24 cellular contexts compared by ENCODE assay signal in the genomic region with DNA sequence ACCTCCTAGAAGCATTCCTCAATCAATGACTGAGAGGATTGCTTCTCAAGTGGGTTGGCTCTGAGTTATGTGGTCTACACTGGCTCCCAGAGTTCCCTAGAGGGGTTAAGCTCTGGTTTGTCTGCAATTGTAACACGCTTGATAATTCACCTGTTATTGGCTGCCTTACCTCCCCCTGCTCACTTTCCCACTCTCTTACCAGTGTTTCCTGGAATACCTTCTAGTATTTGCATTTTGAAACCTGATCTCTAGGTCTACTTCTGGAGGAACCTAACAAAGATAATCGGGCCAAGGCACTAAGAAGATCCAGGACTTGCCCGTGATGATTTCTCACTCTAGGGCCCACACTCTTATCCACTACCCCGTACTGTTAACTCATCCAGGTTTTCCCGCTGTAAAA.
DNase-seq lines count a peak whose midpoint lies in the region; ATAC-seq and TF ChIP-seq lines count a peak whose summit lies in the region.
"Had no signal": no experiment of that assay in that cellular context is flagged by ENCODE, and none has a peak within 500 bp of the region (broad histone marks: within the 10 kb centered on the region; RNA-seq: fewer than 3 reads in every experiment).

No MANE protein-coding gene starts in this region.

- no peak for TF ChIP-seq CTCF in CD4-positive, alpha-beta T cell (IDR thresholded peaks at IDR 0.05)

- POLR2A ChIA-PET in CD4-positive, alpha-beta T cell (lab: Charles Lee) = interaction anchor here (0.9 to 2.3 kb wide), 5 partner anchors 8 to 225 kb away, joined by 3 to 8 read pairs (median 3); no protein-coding TSS in a partner anchor

- no peaks in the 10 kb centered on the region for H3K27me3 Mint-ChIP-seq in T-helper 17 cell
- H3K27me3 Mint-ChIP-seq in stimulated activated naive B cell treated with anti-CD40 and anti-IgM and Interleukin-4, amounts not matched to agents 10 μg/mL and 1 μg/mL and 100 μg/mL, for 72 hours = no peaks in the 10 kb centered on the region
- no peaks in the 10 kb centered on the region for H3K27me3 Mint-ChIP-seq in CD4-positive, alpha-beta T cell
- H3K27me3 Mint-ChIP-seq: activated CD4-positive, alpha-beta T cell treated with anti-CD3 and anti-CD28 coated beads for 36 hours; activated naive CD4-positive, alpha-beta T cell treated with anti-CD3 and anti-CD28 coated beads, Interleukin-2, amount 50 U/mL, for 24 hours; type B pancreatic cell had no signal

- H3K9me3 ChIP-seq in T-helper 17 cell (ENCODE audit: control insufficient read depth, low read length, poor library complexity, severe bottlenecking) = no peaks in the 10 kb centered on the region
- no peaks in the 10 kb centered on the region for H3K9me3 ChIP-seq in CD4-positive, alpha-beta T cell (ENCODE audit: control insufficient read depth, low read length)

- H3K4me1 Mint-ChIP-seq in T-helper 17 cell = peaks cover 36% of the 10 kb centered on the region
- H3K4me1 Mint-ChIP-seq in stimulated activated naive B cell treated with anti-CD40 and anti-IgM and Interleukin-4, amounts not matched to agents 10 μg/mL and 1 μg/mL and 100 μg/mL, for 72 hours = peaks cover 21 to 43% of the 10 kb centered on the region in 2 donors
- peaks cover 42% of the 10 kb centered on the region for H3K4me1 Mint-ChIP-seq in CD4-positive, alpha-beta T cell (ENCODE audit: low read depth)

- H3K9me3 Mint-ChIP-seq in stimulated activated naive B cell treated with anti-CD40 and anti-IgM and Interleukin-4, amounts not matched to agents 10 μg/mL and 1 μg/mL and 100 μg/mL, for 72 hours = peaks cover 0 to 2% of the 10 kb centered on the region in 2 donors
- no peaks in the 10 kb centered on the region for H3K9me3 Mint-ChIP-seq in CD4-positive, alpha-beta T cell
- H3K9me3 Mint-ChIP-seq: activated naive CD4-positive, alpha-beta T cell treated with anti-CD3 and anti-CD28 coated beads, Interleukin-2, amount 50 U/mL, for 24 hours; H9 had no signal

- intact Hi-C loops in CD4-positive, alpha-beta T cell (cut with DNase I, micrococcal nuclease) = no loop called here

- H3K27me3 ChIP-seq in CD4-positive, alpha-beta T cell (ENCODE audit: control insufficient read depth, insufficient read depth, low read length) = no peaks in the 10 kb centered on the region
- H3K27me3 ChIP-seq: cardiac muscle cell had no signal

- DNase-seq in NCI-H2107 treated with DMSO at 0.1 percent for 48 hours (lab: John Stamatoyannopoulos, UW; ENCODE audit: unreplicated experiment) (peak; percentile 44), NCI-H2107 (lab: John Stamatoyannopoulos, UW) (no peak), NCI-H2029 (lab: John Stamatoyannopoulos, UW) (peak; percentile 71), T-helper 17 cell (no peak), erythroblast (lab: John Stamatoyannopoulos, UW) (no peak), cortex of kidney (lab: John Stamatoyannopoulos, UW) (no peak)
- DNase-seq in stimulated activated naive B cell treated with anti-CD40 and anti-IgM and Interleukin-4, amounts not matched to agents 10 μg/mL and 1 μg/mL and 100 μg/mL, for 72 hours = no peak
- DNase-seq in CD4-positive, alpha-beta T cell = no peak
- DNase-seq: activated CD4-positive, alpha-beta T cell treated with anti-CD3 and anti-CD28 coated beads for 36 hours; activated CD8-positive, alpha-beta T cell treated with anti-CD3 and anti-CD28 coated beads for 36 hours; effector memory CD4-positive, alpha-beta T cell; H9; hypothalamus; KBM-7; mammary epithelial cell; NCI-H2171; SIG-M5; stimulated activated naive CD4-positive, alpha-beta T cell had no signal

- CTCF ChIA-PET in CD4-positive, alpha-beta T cell (lab: Charles Lee) = no interaction called here

- H3K27ac ChIP-seq in CD4-positive, alpha-beta T cell (ENCODE audit: low read depth, low read length) = no peak overlapping the region
- H3K27ac ChIP-seq: cardiac muscle cell, coronary artery, epithelial cell of prostate had no signal

- H3K27ac Mint-ChIP-seq in T-helper 17 cell = peak overlapping the region; percentile 37
- peak overlapping the region; percentile 16 for H3K27ac Mint-ChIP-seq in stimulated activated naive B cell treated with anti-CD40 and anti-IgM and Interleukin-4, amounts not matched to agents 10 μg/mL and 1 μg/mL and 100 μg/mL, for 72 hours
- no peak overlapping the region for H3K27ac Mint-ChIP-seq in CD4-positive, alpha-beta T cell
- H3K27ac Mint-ChIP-seq: activated CD4-positive, alpha-beta T cell treated with anti-CD3 and anti-CD28 coated beads for 36 hours; activated CD8-positive, alpha-beta T cell treated with anti-CD3 and anti-CD28 coated beads for 36 hours; activated naive CD4-positive, alpha-beta T cell treated with anti-CD3 and anti-CD28 coated beads, Interleukin-2, amount 50 U/mL, for 24 hours; H9; type B pancreatic cell had no signal

- no peak for ATAC-seq in T-helper 17 cell
- no peak for ATAC-seq in stimulated activated naive B cell treated with anti-CD40 and anti-IgM and Interleukin-4, amounts not matched to agents 10 μg/mL and 1 μg/mL and 100 μg/mL, for 72 hours (replicated peaks)
- ATAC-seq in CD4-positive, alpha-beta T cell (ENCODE audit: poor library complexity) = no peak
- ATAC-seq: activated CD4-positive, alpha-beta T cell treated with anti-CD3 and anti-CD28 coated beads for 36 hours; activated CD8-positive, alpha-beta T cell treated with anti-CD3 and anti-CD28 coated beads for 36 hours had no signal

- H3K36me3 Mint-ChIP-seq in T-helper 17 cell (ENCODE audit: low read depth) = peaks cover 2% of the 10 kb centered on the region
- no peaks in the 10 kb centered on the region for H3K36me3 Mint-ChIP-seq in stimulated activated naive B cell treated with anti-CD40 and anti-IgM and Interleukin-4, amounts not matched to agents 10 μg/mL and 1 μg/mL and 100 μg/mL, for 72 hours
- H3K36me3 Mint-ChIP-seq in CD4-positive, alpha-beta T cell (ENCODE audit: low read depth) = no peaks in the 10 kb centered on the region
- H3K36me3 Mint-ChIP-seq: activated naive CD4-positive, alpha-beta T cell treated with anti-CD3 and anti-CD28 coated beads, Interleukin-2, amount 50 U/mL, for 24 hours; type B pancreatic cell had no signal

- peak overlapping the region; percentile 44 for H3K4me3 Mint-ChIP-seq in T-helper 17 cell
- no peak overlapping the region for H3K4me3 Mint-ChIP-seq in stimulated activated naive B cell treated with anti-CD40 and anti-IgM and Interleukin-4, amounts not matched to agents 10 μg/mL and 1 μg/mL and 100 μg/mL, for 72 hours
- no peak overlapping the region for H3K4me3 Mint-ChIP-seq in CD4-positive, alpha-beta T cell
- H3K4me3 Mint-ChIP-seq: activated CD4-positive, alpha-beta T cell treated with anti-CD3 and anti-CD28 coated beads for 36 hours; activated CD8-positive, alpha-beta T cell treated with anti-CD3 and anti-CD28 coated beads for 36 hours; activated naive CD4-positive, alpha-beta T cell treated with anti-CD3 and anti-CD28 coated beads, Interleukin-2, amount 50 U/mL, for 24 hours; H9; nephron; type B pancreatic cell had no signal

- no peak for TF ChIP-seq POLR2A in erythroblast (IDR thresholded peaks at IDR 0.05; ENCODE audit: low read length)

Comparison
In these comparisons a context has a peak if more than half of its experiments do, and no peak if none do; other contexts are left out.
1. DNase-seq: peak in NCI-H2107 treated with DMSO at 0.1 percent for 48 hours (single experiment) and NCI-H2029 (single experiment); none in NCI-H2107 (single experiment), T-helper 17 cell (0 of 3), stimulated activated naive B cell treated with anti-CD40 and anti-IgM and Interleukin-4, amounts not matched to agents 10 μg/mL and 1 μg/mL and 100 μg/mL, for 72 hours (single experiment), erythroblast (0 of 2), CD4-positive, alpha-beta T cell (0 of 10) and cortex of kidney (single experiment).